8 cellular contexts compared by ENCODE assay signal in genomic region chr9:129174102-129174723, GRCh38. TPM values are rescaled to one million over a fixed set of nuclear protein-coding genes. Genes with fewer than 3 reads are reported as not detected.
DNase-seq lines count a peak whose midpoint lies in the region; ATAC-seq and TF ChIP-seq lines count a peak whose summit lies in the region.

No MANE protein-coding gene starts in this region.

- no peaks in the 10 kb centered on the region for H3K36me3 ChIP-seq in OCI-LY3 (replicated peaks; ENCODE audit: low read depth, low read length)
- no peaks in the 10 kb centered on the region for H3K36me3 ChIP-seq in mucosa of descending colon (ENCODE audit: low read depth)

- peak; percentile 69 to 84 (median 75) for DNase-seq in CD4-positive, alpha-beta T cell
- DNase-seq in HUDEP-2 (lab: John Stamatoyannopoulos, UW; ENCODE audit: unreplicated experiment in 76 of 76) (peak in 64 of 76 experiments; percentile 3 to 77 (median 50)), activated T-cell treated with anti-CD3 and anti-CD28 coated beads for 48 hours (ENCODE audit: low read depth) (peak; percentile 77), epithelial cell of prostate (ENCODE audit: low read depth, low spot score) (peak; percentile 43), mucosa of descending colon (peak; percentile 91 to 95 (median 95)), OCI-M2 (lab: John Stamatoyannopoulos, UW; ENCODE audit: unreplicated experiment) (no peak)
- peak; percentile 65 for DNase-seq in stimulated activated CD8-positive, alpha-beta memory T cell treated with anti-CD3 and anti-CD28 coated beads, Interleukin-2, amount 100 ng/mL, for 1 hour (ENCODE audit: low read depth in 2 of 2)

- no peak overlapping the region for H3K27ac ChIP-seq in CD4-positive, alpha-beta T cell (ENCODE audit: low read depth, low read length)
- H3K27ac ChIP-seq in OCI-LY3 (ENCODE audit: low read length) (no peak overlapping the region), epithelial cell of prostate (peak overlapping the region; percentile 98)

- no peaks in the 10 kb centered on the region for H3K36me3 Mint-ChIP-seq in CD4-positive, alpha-beta T cell (ENCODE audit: low read depth)

- POLR2A ChIA-PET in CD4-positive, alpha-beta T cell (lab: Charles Lee) = interaction anchor here (0.7 to 5.6 kb wide), 10 partner anchors 31 to 451 kb away, joined by 3 to 112 read pairs (median 5); partner anchors contain the start of gene NTMT1

- H3K9me3 Mint-ChIP-seq in CD4-positive, alpha-beta T cell = no peaks in the 10 kb centered on the region

- peaks cover 7% of the 10 kb centered on the region for H3K4me1 Mint-ChIP-seq in CD4-positive, alpha-beta T cell (ENCODE audit: low read depth)

- CTCF ChIA-PET in CD4-positive, alpha-beta T cell (lab: Charles Lee) = interaction anchor here (0.6 to 5.5 kb wide), 23 partner anchors 8 to 450 kb away, joined by 3 to 25 read pairs (median 4); no protein-coding TSS in a partner anchor

- H3K4me3 Mint-ChIP-seq in CD4-positive, alpha-beta T cell = peak overlapping the region; percentile 85

- H4K20me1 ChIP-seq in OCI-LY3 (ENCODE audit: insufficient read depth, low read length) = no peaks in the 10 kb centered on the region

- H3K4me3 ChIP-seq in OCI-LY3 (ENCODE audit: low read length) (peak overlapping the region; percentile 79), mucosa of descending colon (peak overlapping the region; percentile 61)

- no peaks in the 10 kb centered on the region for H3K9me3 ChIP-seq in CD4-positive, alpha-beta T cell (ENCODE audit: control insufficient read depth, low read length)
- no peaks in the 10 kb centered on the region for H3K9me3 ChIP-seq in OCI-LY3 (ENCODE audit: insufficient read depth, low read length)
- no peaks in the 10 kb centered on the region for H3K9me3 ChIP-seq in mucosa of descending colon

- intact Hi-C loops in CD4-positive, alpha-beta T cell (cut with DNase I, micrococcal nuclease) = loop anchor here in 1 of 2 experiments (1.0 to 10.0 kb wide), 6 partner anchors 63 to 436 kb away; no protein-coding TSS in a partner anchor
- intact Hi-C loops in mucosa of descending colon (cut with DNase I, micrococcal nuclease) = loop anchor here in 1 of 2 donors (10.0 kb wide), 1 partner anchor 311 kb away; no protein-coding TSS in a partner anchor

- peak; percentile 94 for TF ChIP-seq CTCF in CD4-positive, alpha-beta T cell (IDR thresholded peaks at IDR 0.05)
- TF ChIP-seq CTCF in OCI-LY3 (IDR thresholded peaks at IDR 0.05; ENCODE audit: low read depth, low read length) (peak; percentile 92), mucosa of descending colon (IDR thresholded peaks at IDR 0.05) (peak; percentile 99)

- peaks cover 12% of the 10 kb centered on the region; the same call in 1 of the 2 replicates for H3K4me1 ChIP-seq in OCI-LY3 (ENCODE audit: low read length)
- H3K4me1 ChIP-seq in mucosa of descending colon (ENCODE audit: low read depth) = peaks cover 18% of the 10 kb centered on the region

- H3K27me3 ChIP-seq in CD4-positive, alpha-beta T cell (ENCODE audit: control insufficient read depth, insufficient read depth, low read length) = peaks cover 8% of the 10 kb centered on the region
- H3K27me3 ChIP-seq in OCI-LY3 (ENCODE audit: low read depth, low read length) = peaks cover 49% of the 10 kb centered on the region

- peak; percentile 28 for ATAC-seq in CD4-positive, alpha-beta T cell (ENCODE audit: poor library complexity)
- peak; percentile 57 for ATAC-seq in mucosa of descending colon

- H2AFZ ChIP-seq in OCI-LY3 (ENCODE audit: low read depth, low read length) = peak overlapping the region; percentile 77

- peaks cover 4% of the 10 kb centered on the region for H3K27me3 Mint-ChIP-seq in CD4-positive, alpha-beta T cell

- H3K9ac ChIP-seq in OCI-LY3 (ENCODE audit: low read length) = peak overlapping the region; percentile 57

- H3K79me2 ChIP-seq in OCI-LY3 (ENCODE audit: low read length) = no peaks in the 10 kb centered on the region

- peak overlapping the region; percentile 100 for H3K4me2 ChIP-seq in OCI-LY3 (ENCODE audit: low read length)

- H3K27ac Mint-ChIP-seq in CD4-positive, alpha-beta T cell = no peak overlapping the region

RNA-seq across cellular contexts. Expression of gene IER5L, which starts 3.8 kb away (rescaled TPM):
- total RNA-seq in CD4-positive, alpha-beta T cell = 1 to 10 TPM; 5.6 to 6.4 TPM
- 1 to 10 TPM; 5.8 to 8.2 (median 8.0) TPM for total RNA-seq in mucosa of descending colon
